Comparison of ENCODE assay signal across 22 cellular contexts in the genomic region with DNA sequence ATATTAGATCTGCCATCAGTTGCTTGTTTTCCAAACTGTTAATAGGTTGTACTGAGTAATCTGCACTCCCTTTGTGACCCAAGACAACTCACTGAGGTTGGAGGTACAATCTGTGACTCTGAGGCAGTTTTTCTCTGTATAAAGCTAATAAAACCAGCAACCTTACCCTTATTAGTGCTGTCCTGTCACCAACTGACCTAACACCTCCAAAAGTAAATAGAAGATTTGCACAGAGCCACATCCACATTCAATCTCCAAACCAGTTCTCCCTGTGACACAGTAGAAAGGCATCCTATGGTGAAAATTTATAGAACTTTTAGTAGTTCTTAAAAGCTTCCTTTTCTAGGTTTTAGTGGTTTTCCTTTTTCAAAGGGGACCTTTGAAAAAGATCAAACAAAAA.
DNase-seq lines count a peak whose midpoint lies in the region; ATAC-seq and TF ChIP-seq lines count a peak whose summit lies in the region.
"Had no signal": no experiment of that assay in that cellular context is flagged by ENCODE, and none has a peak within 500 bp of the region (broad histone marks: within the 10 kb centered on the region; RNA-seq: fewer than 3 reads in every experiment).

No MANE protein-coding gene starts in this region.

- H3K27ac ChIP-seq in PC-3 (ENCODE audit: low read length) (peak overlapping the region; percentile 24), neural progenitor cell (no peak overlapping the region), tibial artery (no peak overlapping the region)
- H3K27ac ChIP-seq: A549, BLaER1, heart right ventricle, psoas muscle had no signal

- H3K9me3 Mint-ChIP-seq in neural progenitor cell = no peaks in the 10 kb centered on the region

- H2AFZ ChIP-seq in PC-3 (ENCODE audit: low read length) (no peak overlapping the region), neural progenitor cell (replicated peaks) (peak overlapping the region; percentile 36)

- CTCF ChIA-PET in BJ (lab: Yijun Ruan, JAX) (interaction anchor here (0.8 kb wide), 1 partner anchor 69 kb away, joined by 3 read pairs; no protein-coding TSS in a partner anchor), PC-3 (lab: Charles Lee) (no interaction called here)

- no peaks in the 10 kb centered on the region for H3K9me2 ChIP-seq in PC-3 (replicated peaks; ENCODE audit: low read length)

- no peak for TF ChIP-seq CTCF in BJ (IDR thresholded peaks at IDR 0.05; ENCODE audit: insufficient read depth, low read depth, low read length)
- no peak for TF ChIP-seq CTCF in PC-3 (conservative IDR thresholded peaks at IDR 0.05; ENCODE audit: low read depth, low read length)
- TF ChIP-seq CTCF in fibroblast of the aortic adventitia (IDR thresholded peaks at IDR 0.05; ENCODE audit: insufficient read depth, low read length) = no peak
- no peak for TF ChIP-seq CTCF in neural progenitor cell (IDR thresholded peaks at IDR 0.05)
- TF ChIP-seq CTCF in tibial artery (IDR thresholded peaks at IDR 0.05) = no peak

- H3K36me3 Mint-ChIP-seq in neural progenitor cell = no peaks in the 10 kb centered on the region

- H3F3A ChIP-seq in PC-3 (ENCODE audit: low read length, unreplicated experiment) = no peaks in the 10 kb centered on the region
- H3F3A ChIP-seq in neural progenitor cell (ENCODE audit: low read depth) = peaks cover 14% of the 10 kb centered on the region

- H3K4me1 Mint-ChIP-seq in neural progenitor cell = peaks cover 11% of the 10 kb centered on the region
- H3K4me1 Mint-ChIP-seq: activated CD4-positive, alpha-beta T cell treated with anti-CD3 and anti-CD28 coated beads for 36 hours; activated naive CD8-positive, alpha-beta T cell treated with anti-CD3 and anti-CD28 coated beads, Interleukin-2, amount 50 U/mL, for 24 hours; central memory CD8-positive, alpha-beta T cell; stimulated activated naive CD8-positive, alpha-beta T cell treated with anti-CD3 and anti-CD28 coated beads, Interleukin-15, amount 100 ng/mL, for 72 hours had no signal

- H3K79me2 ChIP-seq in PC-3 (ENCODE audit: low read length) (no peaks in the 10 kb centered on the region), neural progenitor cell (ENCODE audit: low read depth) (no peaks in the 10 kb centered on the region)

- H3K9ac ChIP-seq in PC-3 (ENCODE audit: low read length) (no peak overlapping the region), neural progenitor cell (no peak overlapping the region)
- H3K9ac ChIP-seq: BLaER1 had no signal

- intact Hi-C loops in PC-3 (cut with micrococcal nuclease) = loop anchor here (5.0 kb wide), 1 partner anchor 108 kb away; no protein-coding TSS in a partner anchor
- intact Hi-C loops in tibial artery (cut with DNase I; ENCODE audit: low total_unique reads) = no loop called here

- peaks cover 3% of the 10 kb centered on the region for H3K27me3 Mint-ChIP-seq in neural progenitor cell (ENCODE audit: insufficient read depth, low read depth)
- H3K27me3 Mint-ChIP-seq: activated CD4-positive, alpha-beta T cell treated with anti-CD3 and anti-CD28 coated beads for 36 hours; activated naive CD8-positive, alpha-beta T cell treated with anti-CD3 and anti-CD28 coated beads, Interleukin-2, amount 50 U/mL, for 24 hours; activated T-cell treated with anti-CD3 and anti-CD28 coated beads, Interleukin-2, amount 50 U/mL, for 24 hours; central memory CD8-positive, alpha-beta T cell; stimulated activated naive CD8-positive, alpha-beta T cell treated with anti-CD3 and anti-CD28 coated beads, Interleukin-15, amount 100 ng/mL, for 72 hours had no signal

- H3K36me3 ChIP-seq in BJ (ENCODE audit: control insufficient read depth, insufficient read depth, low read length) = no peaks in the 10 kb centered on the region
- H3K36me3 ChIP-seq in PC-3 (ENCODE audit: low read depth, low read length) = no peaks in the 10 kb centered on the region
- H3K36me3 ChIP-seq in neural progenitor cell = no peaks in the 10 kb centered on the region
- H3K36me3 ChIP-seq in tibial artery = no peaks in the 10 kb centered on the region
- H3K36me3 ChIP-seq: BLaER1, heart right ventricle had no signal

- H4K20me1 ChIP-seq in PC-3 (ENCODE audit: low read length) (no peaks in the 10 kb centered on the region), neural progenitor cell (ENCODE audit: low read depth) (no peaks in the 10 kb centered on the region)
- H4K20me1 ChIP-seq: BLaER1 had no signal

- POLR2A ChIA-PET in BJ (lab: Charles Lee) = no interaction called here
- POLR2A ChIA-PET in PC-3 (lab: Charles Lee; ENCODE audit: unreplicated experiment) = interaction anchor here (0.6 kb wide), 1 partner anchor 49 kb away, joined by 3 read pairs; no protein-coding TSS in a partner anchor

- ATAC-seq in PC-3 (peak; percentile 97), GM18873 (IDR thresholded peaks at IDR 0.05; ENCODE audit: low FRiP score, unreplicated experiment) (no peak)
- ATAC-seq: A549; activated CD4-positive, alpha-beta T cell treated with anti-CD3 and anti-CD28 coated beads for 36 hours; activated naive CD8-positive, alpha-beta T cell treated with anti-CD3 and anti-CD28 coated beads, Interleukin-2, amount 50 U/mL, for 24 hours; heart right ventricle; psoas muscle; stimulated activated naive CD8-positive, alpha-beta T cell treated with anti-CD3 and anti-CD28 coated beads, Interleukin-15, amount 100 ng/mL, for 72 hours had no signal

- H3K4me2 ChIP-seq in PC-3 (ENCODE audit: low read length) = peak overlapping the region; percentile 58
- H3K4me2 ChIP-seq in neural progenitor cell = no peak overlapping the region
- H3K4me2 ChIP-seq: A549, BLaER1 had no signal

- H3K27ac Mint-ChIP-seq in neural progenitor cell = no peak overlapping the region
- H3K27ac Mint-ChIP-seq: activated CD4-positive, alpha-beta T cell treated with anti-CD3 and anti-CD28 coated beads for 36 hours; activated naive CD8-positive, alpha-beta T cell treated with anti-CD3 and anti-CD28 coated beads, Interleukin-2, amount 50 U/mL, for 24 hours; activated T-cell treated with anti-CD3 and anti-CD28 coated beads, Interleukin-2, amount 50 U/mL, for 24 hours; stimulated activated naive CD8-positive, alpha-beta T cell treated with anti-CD3 and anti-CD28 coated beads, Interleukin-15, amount 100 ng/mL, for 72 hours had no signal

- BruUV-seq in PC-3 (replicated peaks; lab: Mats Ljungman, UMichigan) = no TSS peak

- H3K27me3 ChIP-seq in BJ (ENCODE audit: control insufficient read depth, insufficient read depth, low read length) (no peaks in the 10 kb centered on the region), PC-3 (ENCODE audit: low read length) (no peaks in the 10 kb centered on the region), neural progenitor cell (no peaks in the 10 kb centered on the region), tibial artery (no peaks in the 10 kb centered on the region)
- H3K27me3 ChIP-seq: BLaER1, heart right ventricle had no signal

- H3K9me3 ChIP-seq in PC-3 (ENCODE audit: low read length) (no peaks in the 10 kb centered on the region), neural progenitor cell (ENCODE audit: low read depth) (no peaks in the 10 kb centered on the region), tibial artery (no peaks in the 10 kb centered on the region)
- H3K9me3 ChIP-seq: A549, BLaER1, heart right ventricle, psoas muscle had no signal

- H3K4me3 Mint-ChIP-seq in neural progenitor cell = no peak overlapping the region
- H3K4me3 Mint-ChIP-seq: activated CD4-positive, alpha-beta T cell treated with anti-CD3 and anti-CD28 coated beads for 36 hours; activated naive CD8-positive, alpha-beta T cell treated with anti-CD3 and anti-CD28 coated beads, Interleukin-2, amount 50 U/mL, for 24 hours; activated T-cell treated with anti-CD3 and anti-CD28 coated beads, Interleukin-2, amount 50 U/mL, for 24 hours; central memory CD8-positive, alpha-beta T cell; stimulated activated naive CD8-positive, alpha-beta T cell treated with anti-CD3 and anti-CD28 coated beads, Interleukin-15, amount 100 ng/mL, for 72 hours had no signal

- H3K4me1 ChIP-seq in PC-3 (ENCODE audit: insufficient read depth, low read length) (peaks cover 20% of the 10 kb centered on the region), neural progenitor cell (peaks cover 24% of the 10 kb centered on the region), tibial artery (no peaks in the 10 kb centered on the region)
- H3K4me1 ChIP-seq: A549, BLaER1, heart right ventricle, psoas muscle had no signal

- H3K4me3 ChIP-seq in BJ (ENCODE audit: low read depth, low read length) = no peak overlapping the region
- no peak overlapping the region for H3K4me3 ChIP-seq in PC-3 (ENCODE audit: low read length)
- no peak overlapping the region for H3K4me3 ChIP-seq in fibroblast of the aortic adventitia (ENCODE audit: low read depth, low read length)
- no peak overlapping the region for H3K4me3 ChIP-seq in neural progenitor cell
- no peak overlapping the region for H3K4me3 ChIP-seq in tibial artery
- H3K4me3 ChIP-seq: A549, BLaER1, heart right ventricle, psoas muscle had no signal

- DNase-seq in BJ (ENCODE audit: low read depth) = peak; percentile 65
- peak; percentile 75 for DNase-seq in PC-3
- peak; percentile 16 for DNase-seq in fibroblast of the aortic adventitia (ENCODE audit: low read depth)
- no peak for DNase-seq in neural progenitor cell (ENCODE audit: low spot score)
- no peak for DNase-seq in activated CD8-positive, alpha-beta memory T cell treated with anti-CD3 and anti-CD28 coated beads, Interleukin-2, amount 50 U/mL, for 4 hours
- no peak for DNase-seq in tibial artery
- no peak for DNase-seq in NCI-H748 treated with DMSO at 0.1 percent for 48 hours (lab: John Stamatoyannopoulos, UW)
- DNase-seq: activated CD4-positive, alpha-beta T cell treated with anti-CD3 and anti-CD28 coated beads for 36 hours; activated naive CD8-positive, alpha-beta T cell treated with anti-CD3 and anti-CD28 coated beads, Interleukin-2, amount 50 U/mL, for 24 hours; activated T-cell treated with anti-CD3 and anti-CD28 coated beads, Interleukin-2, amount 50 U/mL, for 24 hours; COR-L47; heart right ventricle; NCI-H1048; NCI-H1694; NCI-H510A treated with DMSO at 0.1 percent for 48 hours; psoas muscle; SHP77; stimulated activated naive CD8-positive, alpha-beta T cell treated with anti-CD3 and anti-CD28 coated beads, Interleukin-15, amount 100 ng/mL, for 72 hours had no signal

Comparison
In these comparisons a context has a peak if more than half of its experiments do, and no peak if none do; other contexts are left out.
1. DNase-seq: peak in BJ (single experiment), PC-3 (single experiment) and fibroblast of the aortic adventitia (single experiment); none in neural progenitor cell (single experiment), activated CD8-positive, alpha-beta memory T cell treated with anti-CD3 and anti-CD28 coated beads, Interleukin-2, amount 50 U/mL, for 4 hours (single experiment), tibial artery (0 of 2) and NCI-H748 treated with DMSO at 0.1 percent for 48 hours (single experiment).